In genomic region chr19:7744871-7745270, GRCh38 we compare ENCODE assay signal across 1 cellular context.
TF ChIP-seq lines count a peak whose summit lies in the region.

No MANE protein-coding gene starts in this region.

TF ChIP-seq in H1, 55 proteins besides CTCF, POLR2A, EP300 and RAD21:
- TF ChIP-seq SIX5 (IDR thresholded peaks at IDR 0.05; ENCODE audit: low read depth, low read length) (no peak), TAF1 (IDR thresholded peaks at IDR 0.05; ENCODE audit: low read depth, low read length) (no peak), GTF2F1 (IDR thresholded peaks at IDR 0.05; ENCODE audit: borderline replicate concordance, low read depth, low read length) (no peak), USF2 (IDR thresholded peaks at IDR 0.05; ENCODE audit: low read length) (no peak), KDM1A (IDR thresholded peaks at IDR 0.05; ENCODE audit: borderline replicate concordance, low read length) (no peak), YY1 (IDR thresholded peaks at IDR 0.05; ENCODE audit: low read depth, low read length) (no peak), PHF8 (conservative IDR thresholded peaks at IDR 0.05; ENCODE audit: low read depth, low read length) (no peak), SAP30 (IDR thresholded peaks at IDR 0.05; ENCODE audit: insufficient read depth, insufficient replicate concordance, low read length) (no peak)
